23 cellular contexts compared by ENCODE assay signal in genomic region chr11:26558191-26558590, GRCh38. TPM values are rescaled to one million over a fixed set of nuclear protein-coding genes. Genes with fewer than 3 reads are reported as not detected.
DNase-seq lines count a peak whose midpoint lies in the region; ATAC-seq and TF ChIP-seq lines count a peak whose summit lies in the region.
"Had no signal": no experiment of that assay in that cellular context is flagged by ENCODE, and none has a peak within 500 bp of the region (broad histone marks: within the 10 kb centered on the region; RNA-seq: fewer than 3 reads in every experiment).

No MANE protein-coding gene starts in this region.

- H3K27me3 Mint-ChIP-seq in activated CD8-positive, alpha-beta T cell treated with anti-CD3 and anti-CD28 coated beads, Interleukin-2, amount 10 ng/mL, durations not matched to agents 7 days and 5 days (ENCODE audit: low read depth), result no peaks in the 10 kb centered on the region
- H3K27me3 Mint-ChIP-seq in activated T-cell treated with anti-CD3 and anti-CD28 coated beads, Interleukin-2, amount 50 U/mL, for 24 hours, result no peaks in the 10 kb centered on the region
- H3K27me3 Mint-ChIP-seq: B cell; CD4-positive, CD25-positive, alpha-beta regulatory T cell; IgD-negative memory B cell had no signal

- H3K27ac ChIP-seq in A673 (ENCODE audit: low read depth, low read length, poor library complexity, severe bottlenecking), result no peak overlapping the region

- peaks cover 15% of the 10 kb centered on the region for H3K4me1 ChIP-seq in A673 (ENCODE audit: insufficient read depth, low read length, poor library complexity, severe bottlenecking)

- POLR2A ChIA-PET in A673 (lab: Charles Lee; ENCODE audit: low non-redundant PET), result no interaction called here
- POLR2A ChIA-PET in activated CD8-positive, alpha-beta T cell treated with anti-CD3 and anti-CD28 coated beads, Interleukin-2, amount 10 ng/mL, durations not matched to agents 7 days and 5 days (lab: Charles Lee), result no interaction called here

- ATAC-seq in sciatic nerve, result no peak
- no peak for ATAC-seq in activated CD8-positive, alpha-beta T cell treated with anti-CD3 and anti-CD28 coated beads, Interleukin-2, amount 10 ng/mL, durations not matched to agents 7 days and 5 days
- ATAC-seq: HCT116, Panc1 had no signal

- peaks cover 88% of the 10 kb centered on the region for H3K27me3 ChIP-seq in A673 (replicated peaks; ENCODE audit: insufficient read depth, low read depth, low read length, poor library complexity)
- H3K27me3 ChIP-seq: MG63 had no signal

- no peak overlapping the region for H3K4me3 ChIP-seq in A673 (ENCODE audit: low read depth, low read length, poor library complexity, severe bottlenecking)
- H3K4me3 ChIP-seq in astrocyte of the spinal cord (ENCODE audit: low read depth, low read length), result no peak overlapping the region
- H3K4me3 ChIP-seq: MG63 had no signal

- no peak for TF ChIP-seq CTCF in A673 (conservative IDR thresholded peaks at IDR 0.05; ENCODE audit: low read depth, low read length)
- TF ChIP-seq CTCF in astrocyte of the spinal cord (IDR thresholded peaks at IDR 0.05; ENCODE audit: low read depth, low read length), result no peak

- DNase-seq in A673 (ENCODE audit: low spot score), result peak; percentile 90
- peak; percentile 16 for DNase-seq in DMS53 treated with DMSO at 0.1 percent for 48 hours (lab: John Stamatoyannopoulos, UW; ENCODE audit: unreplicated experiment)
- DNase-seq in NCI-H146 treated with DMSO at 0.1 percent for 48 hours (lab: John Stamatoyannopoulos, UW; ENCODE audit: unreplicated experiment), result peak; percentile 57
- DNase-seq in astrocyte of the spinal cord (ENCODE audit: low read depth, low spot score), result peak; percentile 5
- DNase-seq in sciatic nerve (ENCODE audit: low spot score), result no peak
- no peak for DNase-seq in islet precursor cell
- DNase-seq in activated CD8-positive, alpha-beta T cell treated with anti-CD3 and anti-CD28 coated beads, Interleukin-2, amount 10 ng/mL, durations not matched to agents 7 days and 5 days, result no peak
- DNase-seq in activated T-cell treated with anti-CD3 and anti-CD28 coated beads, Interleukin-2, amount 50 U/mL, for 24 hours, result no peak
- DNase-seq: CD4-positive, CD25-positive, alpha-beta regulatory T cell; DND-41; Karpas-422; MG63; NCI-H1436 treated with DMSO at 0.1 percent for 48 hours; NCI-H2029 treated with DMSO at 0.1 percent for 48 hours; NCI-H510A; NCI-H774; NK-92 treated with Interleukin-12 subunit alpha and Interleukin-12 subunit beta, amount 100 ng/mL, for 24 hours had no signal

- H3K36me3 ChIP-seq in A673 (ENCODE audit: insufficient read depth, low read length, poor library complexity, severe bottlenecking), result no peaks in the 10 kb centered on the region
- H3K36me3 ChIP-seq: MG63 had no signal

- H3K27ac Mint-ChIP-seq in activated CD8-positive, alpha-beta T cell treated with anti-CD3 and anti-CD28 coated beads, Interleukin-2, amount 10 ng/mL, durations not matched to agents 7 days and 5 days, result no peak overlapping the region
- no peak overlapping the region for H3K27ac Mint-ChIP-seq in activated T-cell treated with anti-CD3 and anti-CD28 coated beads, Interleukin-2, amount 50 U/mL, for 24 hours
- H3K27ac Mint-ChIP-seq: B cell; CD4-positive, CD25-positive, alpha-beta regulatory T cell; IgD-negative memory B cell had no signal

- BruUV-seq in A673 (replicated peaks; lab: Mats Ljungman, UMichigan), result no TSS peak

- H3K36me3 Mint-ChIP-seq in activated CD8-positive, alpha-beta T cell treated with anti-CD3 and anti-CD28 coated beads, Interleukin-2, amount 10 ng/mL, durations not matched to agents 7 days and 5 days (ENCODE audit: low read depth), result no peaks in the 10 kb centered on the region
- no peaks in the 10 kb centered on the region for H3K36me3 Mint-ChIP-seq in activated T-cell treated with anti-CD3 and anti-CD28 coated beads, Interleukin-2, amount 50 U/mL, for 24 hours (ENCODE audit: low read depth)
- H3K36me3 Mint-ChIP-seq: CD4-positive, CD25-positive, alpha-beta regulatory T cell; IgD-negative memory B cell had no signal

- peaks cover 3% of the 10 kb centered on the region for H3K9me3 Mint-ChIP-seq in activated CD8-positive, alpha-beta T cell treated with anti-CD3 and anti-CD28 coated beads, Interleukin-2, amount 10 ng/mL, durations not matched to agents 7 days and 5 days (ENCODE audit: insufficient read depth)
- peaks cover 3% of the 10 kb centered on the region for H3K9me3 Mint-ChIP-seq in activated T-cell treated with anti-CD3 and anti-CD28 coated beads, Interleukin-2, amount 50 U/mL, for 24 hours

- no peak overlapping the region for H3K4me3 Mint-ChIP-seq in activated CD8-positive, alpha-beta T cell treated with anti-CD3 and anti-CD28 coated beads, Interleukin-2, amount 10 ng/mL, durations not matched to agents 7 days and 5 days
- no peak overlapping the region for H3K4me3 Mint-ChIP-seq in activated T-cell treated with anti-CD3 and anti-CD28 coated beads, Interleukin-2, amount 50 U/mL, for 24 hours
- H3K4me3 Mint-ChIP-seq: B cell; CD4-positive, CD25-positive, alpha-beta regulatory T cell; IgD-negative memory B cell had no signal

- no peaks in the 10 kb centered on the region for H3K4me1 Mint-ChIP-seq in activated CD8-positive, alpha-beta T cell treated with anti-CD3 and anti-CD28 coated beads, Interleukin-2, amount 10 ng/mL, durations not matched to agents 7 days and 5 days (ENCODE audit: low read depth)
- no peaks in the 10 kb centered on the region for H3K4me1 Mint-ChIP-seq in activated T-cell treated with anti-CD3 and anti-CD28 coated beads, Interleukin-2, amount 50 U/mL, for 24 hours (ENCODE audit: low read depth)
- H3K4me1 Mint-ChIP-seq: B cell; CD4-positive, CD25-positive, alpha-beta regulatory T cell; IgD-negative memory B cell had no signal

- CTCF ChIA-PET in A673 (lab: Charles Lee), result no interaction called here
- CTCF ChIA-PET in activated CD8-positive, alpha-beta T cell treated with anti-CD3 and anti-CD28 coated beads, Interleukin-2, amount 10 ng/mL, durations not matched to agents 7 days and 5 days (lab: Charles Lee), result no interaction called here

- no peaks in the 10 kb centered on the region for H3K9me3 ChIP-seq in A673 (ENCODE audit: low read depth, low read length, poor library complexity, severe bottlenecking)
- H3K9me3 ChIP-seq: MG63 had no signal

- intact Hi-C loops in A673 (cut with micrococcal nuclease; ENCODE audit: unreplicated experiment), result loop anchor here (1.0 kb wide), 1 partner anchor 60 kb away; no protein-coding TSS in a partner anchor
- intact Hi-C loops in sciatic nerve (cut with DNase I), result no loop called here

- in situ Hi-C loops in astrocyte of the spinal cord (cut with HindIII; ENCODE audit: low sequenced_read_pairs), result no loop called here

RNA-seq across cellular contexts. Expression of gene MUC15, which starts 13.9 kb away (rescaled TPM):
- total RNA-seq in A673 (2021), result not detected in 2 replicates
- not detected for total RNA-seq in sciatic nerve
- not detected for total RNA-seq in activated CD8-positive, alpha-beta T cell treated with anti-CD3 and anti-CD28 coated beads, Interleukin-2, amount 10 ng/mL, durations not matched to agents 7 days and 5 days
- total RNA-seq: B cell; CD4-positive, CD25-positive, alpha-beta regulatory T cell; H1; T-helper 1 cell treated with Interleukin-12 subunit alpha and Interleukin-12 subunit beta and Interleukin-4 antibody, amounts not matched to agents 30 ng/mL and 1 ng/mL, for 36 hours had no signal

Comparison
In these comparisons a context has a peak if more than half of its experiments do, and no peak if none do; other contexts are left out.
1. DNase-seq: peak in A673 (single experiment), DMS53 treated with DMSO at 0.1 percent for 48 hours (single experiment), NCI-H146 treated with DMSO at 0.1 percent for 48 hours (single experiment) and astrocyte of the spinal cord (single experiment); none in sciatic nerve (single experiment), islet precursor cell (single experiment), activated CD8-positive, alpha-beta T cell treated with anti-CD3 and anti-CD28 coated beads, Interleukin-2, amount 10 ng/mL, durations not matched to agents 7 days and 5 days (single experiment) and activated T-cell treated with anti-CD3 and anti-CD28 coated beads, Interleukin-2, amount 50 U/mL, for 24 hours (single experiment).